In genomic region chr19:38653028-38653571, GRCh38 we compare ENCODE assay signal across 1 cellular context.
TF ChIP-seq lines count a peak whose summit lies in the region.

No MANE protein-coding gene starts in this region.

TF ChIP-seq in liver, 16 proteins besides CTCF, POLR2A, EP300 and RAD21 (continued from another document):
- peak; percentile 40 for TF ChIP-seq ATF3 (IDR thresholded peaks at IDR 0.05)
